2 cellular contexts compared by ENCODE assay signal in the genomic region with DNA sequence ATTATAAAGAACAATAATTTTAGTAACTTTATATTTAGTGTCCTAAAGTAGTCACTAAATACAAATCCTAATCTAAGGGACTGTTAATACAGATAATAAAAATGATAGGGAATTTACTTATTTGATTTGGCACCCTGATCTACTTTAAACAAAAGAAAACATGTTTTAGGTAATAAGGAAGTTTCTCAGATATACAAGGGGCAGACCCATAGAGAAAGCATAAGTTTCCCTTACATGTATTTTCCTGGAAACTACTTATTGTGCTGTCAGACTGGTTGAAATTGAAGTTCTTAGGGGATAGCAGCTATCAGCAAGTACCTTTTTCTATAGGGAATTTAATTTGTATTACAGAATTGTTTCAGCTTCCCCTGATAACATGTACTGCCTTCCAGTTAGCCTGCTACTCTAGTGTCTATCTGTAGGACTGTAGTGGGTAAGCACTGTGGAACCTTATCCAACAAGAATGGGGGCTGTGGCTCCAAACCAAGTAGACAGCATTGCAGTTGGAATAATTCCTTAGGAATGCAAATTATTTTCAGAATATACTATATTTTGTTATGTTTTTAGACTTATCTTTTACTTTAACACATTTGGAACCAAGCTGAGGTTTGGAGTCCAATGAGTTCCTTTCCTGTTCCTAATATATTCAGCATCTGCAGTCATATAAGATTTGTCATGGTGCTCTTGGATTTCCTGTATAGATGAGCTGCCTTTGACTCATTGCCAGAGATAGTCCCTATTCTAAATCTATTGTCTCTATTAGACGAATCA.
TF ChIP-seq lines count a peak whose summit lies in the region.

No MANE protein-coding gene starts in this region.

TF ChIP-seq in HepG2, 621 proteins besides CTCF, POLR2A, EP300 and RAD21:
- TF ChIP-seq ONECUT2 (CRISPR knock-in tag; IDR thresholded peaks at IDR 0.05) (no peak), ZNF205 (CRISPR knock-in tag; IDR thresholded peaks at IDR 0.05) (no peak), SP5 (CRISPR knock-in tag; IDR thresholded peaks at IDR 0.05; ENCODE audit: borderline replicate concordance, low read depth) (no peak), ZNF7 (CRISPR knock-in tag; IDR thresholded peaks at IDR 0.05) (no peak), ZFP36L2 (CRISPR knock-in tag; IDR thresholded peaks at IDR 0.05) (no peak)
- TF ChIP-seq, protein P1, sequence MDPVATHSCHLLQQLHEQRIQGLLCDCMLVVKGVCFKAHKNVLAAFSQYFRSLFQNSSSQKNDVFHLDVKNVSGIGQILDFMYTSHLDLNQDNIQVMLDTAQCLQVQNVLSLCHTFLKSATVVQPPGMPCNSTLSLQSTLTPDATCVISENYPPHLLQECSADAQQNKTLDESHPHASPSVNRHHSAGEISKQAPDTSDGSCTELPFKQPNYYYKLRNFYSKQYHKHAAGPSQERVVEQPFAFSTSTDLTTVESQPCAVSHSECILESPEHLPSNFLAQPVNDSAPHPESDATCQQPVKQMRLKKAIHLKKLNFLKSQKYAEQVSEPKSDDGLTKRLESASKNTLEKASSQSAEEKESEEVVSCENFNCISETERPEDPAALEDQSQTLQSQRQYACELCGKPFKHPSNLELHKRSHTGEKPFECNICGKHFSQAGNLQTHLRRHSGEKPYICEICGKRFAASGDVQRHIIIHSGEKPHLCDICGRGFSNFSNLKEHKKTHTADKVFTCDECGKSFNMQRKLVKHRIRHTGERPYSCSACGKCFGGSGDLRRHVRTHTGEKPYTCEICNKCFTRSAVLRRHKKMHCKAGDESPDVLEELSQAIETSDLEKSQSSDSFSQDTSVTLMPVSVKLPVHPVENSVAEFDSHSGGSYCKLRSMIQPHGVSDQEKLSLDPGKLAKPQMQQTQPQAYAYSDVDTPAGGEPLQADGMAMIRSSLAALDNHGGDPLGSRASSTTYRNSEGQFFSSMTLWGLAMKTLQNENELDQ (CRISPR knock-in tag; IDR thresholded peaks at IDR 0.05; ENCODE audit: borderline replicate concordance): no peak

TF ChIP-seq in SK-N-SH treated with all-trans-retinoic acid at 6 μM for 48 hours, 23 proteins besides CTCF, POLR2A, EP300 and RAD21:
- TF ChIP-seq BACH2 (CRISPR knock-in tag; IDR thresholded peaks at IDR 0.05; ENCODE audit: borderline replicate concordance) (no peak), TCF4 (CRISPR knock-in tag; IDR thresholded peaks at IDR 0.05; ENCODE audit: borderline replicate concordance) (no peak), ISL1 (CRISPR knock-in tag; IDR thresholded peaks at IDR 0.05) (no peak), RARB (CRISPR knock-in tag; IDR thresholded peaks at IDR 0.05) (no peak), ZFP3 (CRISPR knock-in tag; IDR thresholded peaks at IDR 0.05) (no peak), PPARA (CRISPR knock-in tag; IDR thresholded peaks at IDR 0.05; ENCODE audit: borderline replicate concordance) (no peak), ZNF8 (CRISPR knock-in tag; IDR thresholded peaks at IDR 0.05) (no peak), TOX (CRISPR knock-in tag; IDR thresholded peaks at IDR 0.05; ENCODE audit: borderline replicate concordance) (no peak), ARNTL (CRISPR knock-in tag; IDR thresholded peaks at IDR 0.05; ENCODE audit: borderline replicate concordance, low read depth) (no peak), ZC3H10 (CRISPR knock-in tag; IDR thresholded peaks at IDR 0.05) (no peak), ZNF565 (CRISPR knock-in tag; conservative IDR thresholded peaks at IDR 0.05; ENCODE audit: low read depth) (no peak)
- TF ChIP-seq, protein P2, sequence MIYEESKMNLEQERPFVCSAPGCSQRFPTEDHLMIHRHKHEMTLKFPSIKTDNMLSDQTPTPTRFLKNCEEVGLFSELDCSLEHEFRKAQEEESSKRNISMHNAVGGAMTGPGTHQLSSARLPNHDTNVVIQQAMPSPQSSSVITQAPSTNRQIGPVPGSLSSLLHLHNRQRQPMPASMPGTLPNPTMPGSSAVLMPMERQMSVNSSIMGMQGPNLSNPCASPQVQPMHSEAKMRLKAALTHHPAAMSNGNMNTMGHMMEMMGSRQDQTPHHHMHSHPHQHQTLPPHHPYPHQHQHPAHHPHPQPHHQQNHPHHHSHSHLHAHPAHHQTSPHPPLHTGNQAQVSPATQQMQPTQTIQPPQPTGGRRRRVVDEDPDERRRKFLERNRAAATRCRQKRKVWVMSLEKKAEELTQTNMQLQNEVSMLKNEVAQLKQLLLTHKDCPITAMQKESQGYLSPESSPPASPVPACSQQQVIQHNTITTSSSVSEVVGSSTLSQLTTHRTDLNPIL (CRISPR knock-in tag; IDR thresholded peaks at IDR 0.05; ENCODE audit: low read depth): no peak
- TF ChIP-seq, protein P3, sequence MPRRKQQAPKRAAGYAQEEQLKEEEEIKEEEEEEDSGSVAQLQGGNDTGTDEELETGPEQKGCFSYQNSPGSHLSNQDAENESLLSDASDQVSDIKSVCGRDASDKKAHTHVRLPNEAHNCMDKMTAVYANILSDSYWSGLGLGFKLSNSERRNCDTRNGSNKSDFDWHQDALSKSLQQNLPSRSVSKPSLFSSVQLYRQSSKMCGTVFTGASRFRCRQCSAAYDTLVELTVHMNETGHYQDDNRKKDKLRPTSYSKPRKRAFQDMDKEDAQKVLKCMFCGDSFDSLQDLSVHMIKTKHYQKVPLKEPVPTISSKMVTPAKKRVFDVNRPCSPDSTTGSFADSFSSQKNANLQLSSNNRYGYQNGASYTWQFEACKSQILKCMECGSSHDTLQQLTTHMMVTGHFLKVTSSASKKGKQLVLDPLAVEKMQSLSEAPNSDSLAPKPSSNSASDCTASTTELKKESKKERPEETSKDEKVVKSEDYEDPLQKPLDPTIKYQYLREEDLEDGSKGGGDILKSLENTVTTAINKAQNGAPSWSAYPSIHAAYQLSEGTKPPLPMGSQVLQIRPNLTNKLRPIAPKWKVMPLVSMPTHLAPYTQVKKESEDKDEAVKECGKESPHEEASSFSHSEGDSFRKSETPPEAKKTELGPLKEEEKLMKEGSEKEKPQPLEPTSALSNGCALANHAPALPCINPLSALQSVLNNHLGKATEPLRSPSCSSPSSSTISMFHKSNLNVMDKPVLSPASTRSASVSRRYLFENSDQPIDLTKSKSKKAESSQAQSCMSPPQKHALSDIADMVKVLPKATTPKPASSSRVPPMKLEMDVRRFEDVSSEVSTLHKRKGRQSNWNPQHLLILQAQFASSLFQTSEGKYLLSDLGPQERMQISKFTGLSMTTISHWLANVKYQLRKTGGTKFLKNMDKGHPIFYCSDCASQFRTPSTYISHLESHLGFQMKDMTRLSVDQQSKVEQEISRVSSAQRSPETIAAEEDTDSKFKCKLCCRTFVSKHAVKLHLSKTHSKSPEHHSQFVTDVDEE (CRISPR knock-in tag; IDR thresholded peaks at IDR 0.05): no peak
